14 cellular contexts compared by ENCODE assay signal in genomic region chr9:129100383-129101169, GRCh38.
"Had no signal": no experiment of that assay in that cellular context is flagged by ENCODE, and none has a peak within 500 bp of the region (broad histone marks: within the 10 kb centered on the region; RNA-seq: fewer than 3 reads in every experiment).

No MANE protein-coding gene starts in this region.

- H3K27ac ChIP-seq: heart right ventricle, testis had no signal

- DNase-seq: activated CD4-positive, alpha-beta memory T cell treated with anti-CD3 and anti-CD28 coated beads for 36 hours; activated gamma-delta T cell treated with Interleukin-2 at 50 U/mL for 16 hours; activated naive CD8-positive, alpha-beta T cell treated with anti-CD3 and anti-CD28 coated beads for 36 hours; activated T-cell treated with anti-CD3 and anti-CD28 coated beads, Interleukin-2, amount 50 U/mL, for 48 hours; anterior cingulate cortex; heart right ventricle; kidney; retina; stimulated activated CD4-positive, alpha-beta T cell treated with anti-CD3 and anti-CD28 coated beads, Interleukin-15, amount 100 ng/mL, for 24 hours; stimulated activated CD4-positive, alpha-beta T cell treated with anti-CD3 and anti-CD28 coated beads, Interleukin-4, amount 100 ng/mL, for 24 hours; stimulated activated naive CD8-positive, alpha-beta T cell treated with anti-CD3 and anti-CD28 coated beads, Interleukin-15, amount 100 ng/mL, for 72 hours; T-helper 9 cell; testis had no signal

- H3K27me3 Mint-ChIP-seq: activated CD4-positive, alpha-beta memory T cell treated with anti-CD3 and anti-CD28 coated beads for 36 hours; activated naive CD8-positive, alpha-beta T cell treated with anti-CD3 and anti-CD28 coated beads for 36 hours; stimulated activated naive CD8-positive, alpha-beta T cell treated with anti-CD3 and anti-CD28 coated beads, Interleukin-15, amount 100 ng/mL, for 72 hours had no signal

- H3K9me3 ChIP-seq: heart right ventricle, testis had no signal

- H3K4me1 Mint-ChIP-seq: activated naive CD8-positive, alpha-beta T cell treated with anti-CD3 and anti-CD28 coated beads for 36 hours; stimulated activated naive CD8-positive, alpha-beta T cell treated with anti-CD3 and anti-CD28 coated beads, Interleukin-15, amount 100 ng/mL, for 72 hours had no signal

- ATAC-seq: heart right ventricle; stimulated activated naive CD8-positive, alpha-beta T cell treated with anti-CD3 and anti-CD28 coated beads, Interleukin-15, amount 100 ng/mL, for 72 hours had no signal

- H3K27ac Mint-ChIP-seq: activated CD4-positive, alpha-beta memory T cell treated with anti-CD3 and anti-CD28 coated beads for 36 hours; activated naive CD8-positive, alpha-beta T cell treated with anti-CD3 and anti-CD28 coated beads for 36 hours; mesothelial cell of epicardium had no signal

- H3K4me1 ChIP-seq: testis had no signal

- H3K9me3 Mint-ChIP-seq: activated CD4-positive, alpha-beta memory T cell treated with anti-CD3 and anti-CD28 coated beads for 36 hours; activated naive CD8-positive, alpha-beta T cell treated with anti-CD3 and anti-CD28 coated beads for 36 hours; mesothelial cell of epicardium; stimulated activated naive CD8-positive, alpha-beta T cell treated with anti-CD3 and anti-CD28 coated beads, Interleukin-15, amount 100 ng/mL, for 72 hours had no signal

- H3K4me3 ChIP-seq: heart right ventricle, testis had no signal

- H3K27me3 ChIP-seq: heart right ventricle, testis had no signal

- H3K4me3 Mint-ChIP-seq: activated CD4-positive, alpha-beta memory T cell treated with anti-CD3 and anti-CD28 coated beads for 36 hours; activated naive CD8-positive, alpha-beta T cell treated with anti-CD3 and anti-CD28 coated beads for 36 hours; mesothelial cell of epicardium; stimulated activated naive CD8-positive, alpha-beta T cell treated with anti-CD3 and anti-CD28 coated beads, Interleukin-15, amount 100 ng/mL, for 72 hours had no signal

- H3K36me3 Mint-ChIP-seq: activated naive CD8-positive, alpha-beta T cell treated with anti-CD3 and anti-CD28 coated beads for 36 hours had no signal
